9 cellular contexts compared by ENCODE assay signal in the genomic region with DNA sequence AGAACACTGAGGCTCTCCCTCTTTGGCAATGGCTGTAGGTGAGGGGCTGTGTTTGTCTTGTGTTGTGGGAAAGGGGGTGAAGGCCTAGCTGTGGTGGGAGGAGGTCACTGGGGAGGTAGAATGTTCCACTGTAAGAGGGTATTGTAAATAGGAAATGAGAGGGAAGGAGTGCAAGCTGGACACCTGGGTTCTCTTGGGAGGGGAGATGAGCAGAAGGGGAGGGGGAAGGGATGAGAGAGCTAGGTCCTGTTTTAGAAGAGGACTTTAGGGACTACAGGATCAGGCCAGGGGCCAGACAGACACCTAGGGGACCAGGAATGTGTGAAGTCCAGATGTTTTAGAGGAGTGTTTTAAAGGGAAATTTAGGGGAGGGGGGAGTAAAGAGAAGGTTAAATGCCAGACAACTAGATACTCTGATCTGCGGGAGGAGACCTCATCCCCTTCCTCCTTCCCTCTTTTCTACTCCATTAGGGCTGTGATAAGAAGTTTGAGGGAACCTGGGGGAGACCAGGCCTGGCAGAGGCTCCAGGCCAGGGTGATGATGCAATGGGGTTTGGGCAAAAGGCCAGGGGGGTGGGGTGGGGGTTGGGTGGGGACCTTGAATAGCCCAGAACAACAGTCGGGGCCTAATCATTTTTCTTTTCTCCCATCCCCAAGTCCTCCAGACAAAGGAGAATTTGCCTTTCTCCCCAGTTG. TPM values are rescaled to one million over a fixed set of nuclear protein-coding genes. Genes with fewer than 3 reads are reported as not detected.
DNase-seq lines count a peak whose midpoint lies in the region; ATAC-seq and TF ChIP-seq lines count a peak whose summit lies in the region.
"Had no signal": no experiment of that assay in that cellular context is flagged by ENCODE, and none has a peak within 500 bp of the region (broad histone marks: within the 10 kb centered on the region; RNA-seq: fewer than 3 reads in every experiment).

No MANE protein-coding gene starts in this region.

- H3K4me1 Mint-ChIP-seq in WTC11 = peaks cover 44% of the 10 kb centered on the region
- peaks cover 79% of the 10 kb centered on the region for H3K4me1 Mint-ChIP-seq in stimulated activated effector memory CD8-positive, alpha-beta T cell treated with anti-CD3 and anti-CD28 coated beads, Interleukin-12 subunit alpha, Interleukin-12 subunit beta, amount 100 ng/mL, for 72 hours

- H3K27ac ChIP-seq in HUES6 (ENCODE audit: low read depth, low read length) = no peak overlapping the region

- ATAC-seq in WTC11 (no peak), HG03442 (IDR thresholded peaks at IDR 0.05; ENCODE audit: unreplicated experiment) (no peak), HG02678 (IDR thresholded peaks at IDR 0.05; ENCODE audit: unreplicated experiment) (no peak)
- ATAC-seq in stimulated activated effector memory CD8-positive, alpha-beta T cell treated with anti-CD3 and anti-CD28 coated beads, Interleukin-12 subunit alpha, Interleukin-12 subunit beta, amount 100 ng/mL, for 72 hours = no peak

- no peaks in the 10 kb centered on the region; the same call in 1 of the 2 replicates for H3K36me3 ChIP-seq in HUES6 (ENCODE audit: control insufficient read depth, insufficient read depth, low read length)

- H3K9me3 ChIP-seq in HUES6 (ENCODE audit: control insufficient read depth, insufficient read depth, low read depth, low read length) = no peaks in the 10 kb centered on the region

- H3K9ac ChIP-seq in HUES6 (ENCODE audit: low read length) = peak overlapping the region; percentile 38

- CTCF ChIA-PET in WTC11 (lab: Charles Lee) = interaction anchor here (1.4 to 7.7 kb wide), 8 partner anchors 11 to 110 kb away, joined by 4 to 109 read pairs (median 10); no protein-coding TSS in a partner anchor

- no peak for TF ChIP-seq CTCF in WTC11 (IDR thresholded peaks at IDR 0.05)
- no peak for TF ChIP-seq CTCF in foreskin fibroblast (IDR thresholded peaks at IDR 0.05; ENCODE audit: low read depth, low read length)

- no peaks in the 10 kb centered on the region for H3K9me3 Mint-ChIP-seq in WTC11
- H3K9me3 Mint-ChIP-seq in stimulated activated effector memory CD8-positive, alpha-beta T cell treated with anti-CD3 and anti-CD28 coated beads, Interleukin-12 subunit alpha, Interleukin-12 subunit beta, amount 100 ng/mL, for 72 hours = no peaks in the 10 kb centered on the region

- H3K4me3 ChIP-seq in HUES6 (ENCODE audit: low read depth, low read length) = peak overlapping the region; percentile 90
- peak overlapping the region; percentile 77 to 96 for H3K4me3 ChIP-seq in foreskin fibroblast (ENCODE audit: low read depth in 1 of 2, low read length in 2 of 2)

- no peak for DNase-seq in WTC11 (ENCODE audit: low spot score)
- DNase-seq in foreskin fibroblast = peak in 1 of 2 donors; percentile 71
- no peak for DNase-seq in stimulated activated effector memory CD8-positive, alpha-beta T cell treated with anti-CD3 and anti-CD28 coated beads, Interleukin-12 subunit alpha, Interleukin-12 subunit beta, amount 100 ng/mL, for 72 hours (ENCODE audit: low spot score in 2 of 2)
- DNase-seq in T1000 (lab: John Stamatoyannopoulos, UW) = no peak
- DNase-seq: NCI-H2171 had no signal

- peaks cover 66% of the 10 kb centered on the region for H3K4me1 ChIP-seq in HUES6 (ENCODE audit: control insufficient read depth, insufficient read depth, low read length)

- no peak overlapping the region for H3K27ac Mint-ChIP-seq in WTC11
- peak overlapping the region; percentile 98 for H3K27ac Mint-ChIP-seq in stimulated activated effector memory CD8-positive, alpha-beta T cell treated with anti-CD3 and anti-CD28 coated beads, Interleukin-12 subunit alpha, Interleukin-12 subunit beta, amount 100 ng/mL, for 72 hours

- peaks cover 45% of the 10 kb centered on the region for H3K27me3 Mint-ChIP-seq in WTC11 (ENCODE audit: low read depth)

- H3K36me3 Mint-ChIP-seq in WTC11 = no peaks in the 10 kb centered on the region
- peaks cover 54% of the 10 kb centered on the region for H3K36me3 Mint-ChIP-seq in stimulated activated effector memory CD8-positive, alpha-beta T cell treated with anti-CD3 and anti-CD28 coated beads, Interleukin-12 subunit alpha, Interleukin-12 subunit beta, amount 100 ng/mL, for 72 hours

- POLR2A ChIA-PET in WTC11 (lab: Charles Lee) = interaction anchor here (1.4 kb wide), 1 partner anchor 15 kb away, joined by 3 read pairs; no protein-coding TSS in a partner anchor

- peaks cover 17% of the 10 kb centered on the region for H3K27me3 ChIP-seq in HUES6 (ENCODE audit: control insufficient read depth, insufficient read depth, low read length)

- peak overlapping the region; percentile 84 for H3K4me3 Mint-ChIP-seq in WTC11
- peak overlapping the region; percentile 93 for H3K4me3 Mint-ChIP-seq in stimulated activated effector memory CD8-positive, alpha-beta T cell treated with anti-CD3 and anti-CD28 coated beads, Interleukin-12 subunit alpha, Interleukin-12 subunit beta, amount 100 ng/mL, for 72 hours

TF ChIP-seq in WTC11, 78 proteins besides CTCF, POLR2A, EP300 and RAD21:
- TF ChIP-seq SMAD4 (CRISPR knock-in tag; IDR thresholded peaks at IDR 0.05) (no peak), FOXK1 (CRISPR knock-in tag; IDR thresholded peaks at IDR 0.05) (no peak), ZNF263 (CRISPR knock-in tag; IDR thresholded peaks at IDR 0.05; ENCODE audit: low read depth) (no peak), FOXJ3 (CRISPR knock-in tag; IDR thresholded peaks at IDR 0.05; ENCODE audit: borderline replicate concordance) (no peak), NFE2L1 (CRISPR knock-in tag; IDR thresholded peaks at IDR 0.05) (no peak), JUN (CRISPR knock-in tag; IDR thresholded peaks at IDR 0.05) (no peak), TP53 (CRISPR knock-in tag; IDR thresholded peaks at IDR 0.05) (no peak), HMGA2 (CRISPR knock-in tag; IDR thresholded peaks at IDR 0.05) (no peak)
- TF ChIP-seq, protein P1, sequence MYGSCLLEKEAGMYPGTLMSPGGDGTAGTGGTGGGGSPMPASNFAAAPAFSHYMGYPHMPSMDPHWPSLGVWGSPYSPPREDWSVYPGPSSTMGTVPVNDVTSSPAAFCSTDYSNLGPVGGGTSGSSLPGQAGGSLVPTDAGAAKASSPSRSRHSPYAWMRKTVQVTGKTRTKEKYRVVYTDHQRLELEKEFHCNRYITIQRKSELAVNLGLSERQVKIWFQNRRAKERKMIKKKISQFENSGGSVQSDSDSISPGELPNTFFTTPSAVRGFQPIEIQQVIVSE (CRISPR knock-in tag; IDR thresholded peaks at IDR 0.05; ENCODE audit: borderline replicate concordance) = no peak
- TF ChIP-seq, protein P2, sequence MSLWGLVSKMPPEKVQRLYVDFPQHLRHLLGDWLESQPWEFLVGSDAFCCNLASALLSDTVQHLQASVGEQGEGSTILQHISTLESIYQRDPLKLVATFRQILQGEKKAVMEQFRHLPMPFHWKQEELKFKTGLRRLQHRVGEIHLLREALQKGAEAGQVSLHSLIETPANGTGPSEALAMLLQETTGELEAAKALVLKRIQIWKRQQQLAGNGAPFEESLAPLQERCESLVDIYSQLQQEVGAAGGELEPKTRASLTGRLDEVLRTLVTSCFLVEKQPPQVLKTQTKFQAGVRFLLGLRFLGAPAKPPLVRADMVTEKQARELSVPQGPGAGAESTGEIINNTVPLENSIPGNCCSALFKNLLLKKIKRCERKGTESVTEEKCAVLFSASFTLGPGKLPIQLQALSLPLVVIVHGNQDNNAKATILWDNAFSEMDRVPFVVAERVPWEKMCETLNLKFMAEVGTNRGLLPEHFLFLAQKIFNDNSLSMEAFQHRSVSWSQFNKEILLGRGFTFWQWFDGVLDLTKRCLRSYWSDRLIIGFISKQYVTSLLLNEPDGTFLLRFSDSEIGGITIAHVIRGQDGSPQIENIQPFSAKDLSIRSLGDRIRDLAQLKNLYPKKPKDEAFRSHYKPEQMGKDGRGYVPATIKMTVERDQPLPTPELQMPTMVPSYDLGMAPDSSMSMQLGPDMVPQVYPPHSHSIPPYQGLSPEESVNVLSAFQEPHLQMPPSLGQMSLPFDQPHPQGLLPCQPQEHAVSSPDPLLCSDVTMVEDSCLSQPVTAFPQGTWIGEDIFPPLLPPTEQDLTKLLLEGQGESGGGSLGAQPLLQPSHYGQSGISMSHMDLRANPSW (CRISPR knock-in tag; conservative IDR thresholded peaks at IDR 0.05; ENCODE audit: low read depth) = no peak

RNA-seq across cellular contexts. Expression of a gene that starts 2.0 kb away (rescaled TPM):
- 19.3 to 21.9 TPM (median 20.8 TPM) in 3 replicates for total RNA-seq in WTC11 (2021)

RNA-seq across cellular contexts. Expression of a gene that starts 32.5 kb away (rescaled TPM):
- 18.4 to 23.5 TPM (median 22.2 TPM) in 3 replicates for total RNA-seq in WTC11 (2021)

RNA-seq across cellular contexts. Expression of a gene that starts 52.8 kb away (rescaled TPM):
- total RNA-seq in WTC11 (2021) = 0.13 TPM in 1 of 3 replicates, not detected in the others
- total RNA-seq: dermis microvascular lymphatic vessel endothelial cell had no signal

RNA-seq across cellular contexts. Expression of a gene that starts 56.3 kb away (rescaled TPM):
- 0.55 to 0.99 TPM (median 0.74 TPM) in 3 replicates for total RNA-seq in WTC11 (2021)
- total RNA-seq: dermis microvascular lymphatic vessel endothelial cell had no signal
